1 cellular context compared by ENCODE assay signal in the genomic region with DNA sequence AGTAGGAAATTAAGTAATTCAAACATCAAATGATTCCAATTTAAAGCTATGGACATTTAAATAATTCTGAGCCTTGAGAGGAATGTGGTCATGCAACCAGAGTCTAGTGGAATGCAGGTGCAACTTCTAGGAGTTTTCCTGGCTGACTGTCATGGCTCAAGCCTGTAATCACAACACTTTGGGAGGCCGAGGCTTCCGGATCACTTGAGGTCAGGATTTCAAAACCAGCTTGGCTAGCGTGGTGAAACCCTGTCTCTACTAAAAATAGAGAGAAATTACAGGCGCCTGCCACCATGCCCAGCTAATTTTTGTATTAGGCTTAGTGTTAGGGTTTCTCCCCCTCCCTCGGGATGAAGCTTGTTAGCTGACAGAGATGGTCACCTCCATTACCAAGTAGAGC.
TF ChIP-seq lines count a peak whose summit lies in the region.

No MANE protein-coding gene starts in this region.

TF ChIP-seq in liver, 16 proteins besides CTCF, POLR2A, EP300 and RAD21:
- TF ChIP-seq, protein P1, sequence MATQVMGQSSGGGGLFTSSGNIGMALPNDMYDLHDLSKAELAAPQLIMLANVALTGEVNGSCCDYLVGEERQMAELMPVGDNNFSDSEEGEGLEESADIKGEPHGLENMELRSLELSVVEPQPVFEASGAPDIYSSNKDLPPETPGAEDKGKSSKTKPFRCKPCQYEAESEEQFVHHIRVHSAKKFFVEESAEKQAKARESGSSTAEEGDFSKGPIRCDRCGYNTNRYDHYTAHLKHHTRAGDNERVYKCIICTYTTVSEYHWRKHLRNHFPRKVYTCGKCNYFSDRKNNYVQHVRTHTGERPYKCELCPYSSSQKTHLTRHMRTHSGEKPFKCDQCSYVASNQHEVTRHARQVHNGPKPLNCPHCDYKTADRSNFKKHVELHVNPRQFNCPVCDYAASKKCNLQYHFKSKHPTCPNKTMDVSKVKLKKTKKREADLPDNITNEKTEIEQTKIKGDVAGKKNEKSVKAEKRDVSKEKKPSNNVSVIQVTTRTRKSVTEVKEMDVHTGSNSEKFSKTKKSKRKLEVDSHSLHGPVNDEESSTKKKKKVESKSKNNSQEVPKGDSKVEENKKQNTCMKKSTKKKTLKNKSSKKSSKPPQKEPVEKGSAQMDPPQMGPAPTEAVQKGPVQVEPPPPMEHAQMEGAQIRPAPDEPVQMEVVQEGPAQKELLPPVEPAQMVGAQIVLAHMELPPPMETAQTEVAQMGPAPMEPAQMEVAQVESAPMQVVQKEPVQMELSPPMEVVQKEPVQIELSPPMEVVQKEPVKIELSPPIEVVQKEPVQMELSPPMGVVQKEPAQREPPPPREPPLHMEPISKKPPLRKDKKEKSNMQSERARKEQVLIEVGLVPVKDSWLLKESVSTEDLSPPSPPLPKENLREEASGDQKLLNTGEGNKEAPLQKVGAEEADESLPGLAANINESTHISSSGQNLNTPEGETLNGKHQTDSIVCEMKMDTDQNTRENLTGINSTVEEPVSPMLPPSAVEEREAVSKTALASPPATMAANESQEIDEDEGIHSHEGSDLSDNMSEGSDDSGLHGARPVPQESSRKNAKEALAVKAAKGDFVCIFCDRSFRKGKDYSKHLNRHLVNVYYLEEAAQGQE (IDR thresholded peaks at IDR 0.05): no peak
- TF ChIP-seq GABPA (IDR thresholded peaks at IDR 0.05 in 1 of 2, conservative IDR thresholded peaks at IDR 0.05 in 1 of 2) (no peak), SP1 (IDR thresholded peaks at IDR 0.05) (no peak), HNF4A (conservative IDR thresholded peaks at IDR 0.05) (no peak), TAF1 (conservative IDR thresholded peaks at IDR 0.05) (no peak), HNF4G (IDR thresholded peaks at IDR 0.05) (no peak), YY1 (IDR thresholded peaks at IDR 0.05) (no peak), NR2F2 (IDR thresholded peaks at IDR 0.05) (no peak), FOXA2 (IDR thresholded peaks at IDR 0.05) (no peak), JUND (IDR thresholded peaks at IDR 0.05) (no peak), FOXA1 (IDR thresholded peaks at IDR 0.05) (no peak), RXRA (IDR thresholded peaks at IDR 0.05) (no peak), EGR1 (IDR thresholded peaks at IDR 0.05; ENCODE audit: low read depth in 2 of 2) (no peak)
- TF ChIP-seq, protein P2, sequence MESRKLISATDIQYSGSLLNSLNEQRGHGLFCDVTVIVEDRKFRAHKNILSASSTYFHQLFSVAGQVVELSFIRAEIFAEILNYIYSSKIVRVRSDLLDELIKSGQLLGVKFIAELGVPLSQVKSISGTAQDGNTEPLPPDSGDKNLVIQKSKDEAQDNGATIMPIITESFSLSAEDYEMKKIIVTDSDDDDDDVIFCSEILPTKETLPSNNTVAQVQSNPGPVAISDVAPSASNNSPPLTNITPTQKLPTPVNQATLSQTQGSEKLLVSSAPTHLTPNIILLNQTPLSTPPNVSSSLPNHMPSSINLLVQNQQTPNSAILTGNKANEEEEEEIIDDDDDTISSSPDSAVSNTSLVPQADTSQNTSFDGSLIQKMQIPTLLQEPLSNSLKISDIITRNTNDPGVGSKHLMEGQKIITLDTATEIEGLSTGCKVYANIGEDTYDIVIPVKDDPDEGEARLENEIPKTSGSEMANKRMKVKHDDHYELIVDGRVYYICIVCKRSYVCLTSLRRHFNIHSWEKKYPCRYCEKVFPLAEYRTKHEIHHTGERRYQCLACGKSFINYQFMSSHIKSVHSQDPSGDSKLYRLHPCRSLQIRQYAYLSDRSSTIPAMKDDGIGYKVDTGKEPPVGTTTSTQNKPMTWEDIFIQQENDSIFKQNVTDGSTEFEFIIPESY (IDR thresholded peaks at IDR 0.05): no peak
- TF ChIP-seq, protein P3, sequence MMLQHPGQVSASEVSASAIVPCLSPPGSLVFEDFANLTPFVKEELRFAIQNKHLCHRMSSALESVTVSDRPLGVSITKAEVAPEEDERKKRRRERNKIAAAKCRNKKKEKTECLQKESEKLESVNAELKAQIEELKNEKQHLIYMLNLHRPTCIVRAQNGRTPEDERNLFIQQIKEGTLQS (IDR thresholded peaks at IDR 0.05): no peak
- TF ChIP-seq, protein P4, sequence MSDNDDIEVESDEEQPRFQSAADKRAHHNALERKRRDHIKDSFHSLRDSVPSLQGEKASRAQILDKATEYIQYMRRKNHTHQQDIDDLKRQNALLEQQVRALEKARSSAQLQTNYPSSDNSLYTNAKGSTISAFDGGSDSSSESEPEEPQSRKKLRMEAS (IDR thresholded peaks at IDR 0.05): no peak
